Comparison of ENCODE assay signal across 17 cellular contexts in the genomic region with DNA sequence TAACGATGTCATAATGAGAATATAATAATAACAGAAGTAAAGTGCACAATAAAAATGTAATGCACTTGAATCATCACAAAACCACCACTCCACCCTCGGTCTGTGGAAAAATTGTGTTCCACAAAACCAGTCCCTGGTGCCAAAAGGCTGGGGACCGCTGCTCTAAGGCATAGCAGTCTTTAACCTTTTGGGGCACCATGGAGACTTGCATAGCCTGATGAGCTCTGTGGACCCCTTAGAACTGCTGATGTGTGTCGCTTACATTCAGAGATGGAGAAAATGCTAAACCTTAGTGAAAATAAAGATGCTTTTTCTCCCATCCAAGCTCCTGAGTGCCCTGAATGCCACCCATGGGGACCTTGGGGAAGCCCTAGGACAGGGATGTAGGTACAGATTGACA.
A peak's percentile ranks its signal among the peaks of the same experiment; 100 is the strongest.
DNase-seq lines count a peak whose midpoint lies in the region; ATAC-seq, FAIRE-seq and TF ChIP-seq lines count a peak whose summit lies in the region.
"Had no signal": no experiment of that assay in that cellular context is flagged by ENCODE, and none has a peak within 500 bp of the region (broad histone marks: within the 10 kb centered on the region; RNA-seq: fewer than 3 reads in every experiment).

No MANE protein-coding gene starts in this region.

- H3K27me3 ChIP-seq in K562 (ENCODE audit: control insufficient read depth in 2 of 2, insufficient read depth in 2 of 2, low read length in 2 of 2), result peaks cover 32 to 51% of the 10 kb centered on the region in 2 experiments
- H3K27me3 ChIP-seq in osteoblast (ENCODE audit: insufficient read depth, low read length), result peaks cover 8% of the 10 kb centered on the region

- no peak for TF ChIP-seq EP300 in K562 (IDR thresholded peaks at IDR 0.05; ENCODE audit: low read length)

- H2AFZ ChIP-seq in K562 (ENCODE audit: low read depth, low read length) (peak overlapping the region; percentile 98; the same call in 1 of the 2 replicates), osteoblast (ENCODE audit: low read length) (no peak overlapping the region)

- POLR2A ChIA-PET in K562 (lab: Yijun Ruan, JAX), result interaction anchor here (0.8 to 2.1 kb wide), 8 partner anchors 10 to 453 kb away, joined by 3 to 9 read pairs (median 4); no protein-coding TSS in a partner anchor

- DNase-seq in activated CD4-positive, CD25-positive, alpha-beta regulatory T cell treated with anti-CD3 and anti-CD28 coated beads, Interleukin-2, amount 50 U/mL, for 72 hours, result peak; percentile 17
- no peak for DNase-seq in activated CD4-positive, CD25-positive, alpha-beta regulatory T cell (lab: John Stamatoyannopoulos, UW)
- DNase-seq in K562 (ENCODE audit: extremely low read depth in 1 of 4, low spot score in 3 of 4) (no peak), osteoblast (ENCODE audit: insufficient read length, low spot score, missing footprints) (peak; percentile 61)
- no peak for DNase-seq in activated effector memory CD4-positive, alpha-beta T cell treated with Interleukin-2 at 50 U/mL for 16 hours
- DNase-seq: 8988T; CD4-positive, alpha-beta memory T cell; DMS153; DMS79; GDM1; HCEC 1CT had no signal

- CTCF ChIA-PET in K562 (lab: Yijun Ruan, JAX; ENCODE audit: low intra/inter-chr PET ratio), result interaction anchor here (0.7 to 1.2 kb wide), 2 partner anchors 237 to 482 kb away, joined by 3 to 4 read pairs; a partner anchor contains a TSS

- H3K27ac ChIP-seq in K562 (ENCODE audit: extremely low read depth, low read depth, low read length) (no peak overlapping the region), osteoblast (ENCODE audit: low read depth, low read length) (no peak overlapping the region)
- H3K27ac ChIP-seq: BLaER1, HL-60 had no signal

- TF ChIP-seq CTCF in K562 (IDR thresholded peaks at IDR 0.05 in 2 of 3, conservative IDR thresholded peaks at IDR 0.05 in 1 of 3; ENCODE audit: insufficient read depth in 2 of 3, low read depth in 1 of 3, low read length in 3 of 3), result no peak
- TF ChIP-seq CTCF in osteoblast (IDR thresholded peaks at IDR 0.05; ENCODE audit: extremely low read depth, low read depth, low read length), result no peak

- H3K79me2 ChIP-seq in K562 (ENCODE audit: control insufficient read depth, insufficient read depth, low read length) (no peaks in the 10 kb centered on the region), osteoblast (ENCODE audit: insufficient read depth, low read length) (no peaks in the 10 kb centered on the region)

- FAIRE-seq in K562 (lab: Jason Lieb, UNC), result no peak
- FAIRE-seq: GM12892, GM18507 had no signal

- ATAC-seq in K562 (no peak), GM21825 (IDR thresholded peaks at IDR 0.05; ENCODE audit: unreplicated experiment) (no peak), HG03439 (IDR thresholded peaks at IDR 0.05; ENCODE audit: unreplicated experiment) (no peak)

- in situ Hi-C loops in K562 (cut with MboI), result loop anchor here (5.0 kb wide), 1 partner anchor 449 kb away; a partner anchor contains a TSS

- intact Hi-C loops in K562 (cut with micrococcal nuclease), result loop anchor here (10.0 kb wide), 3 partner anchors 182 to 502 kb away; a partner anchor contains a TSS

- H3K4me1 ChIP-seq in K562 (replicated peaks in 1 of 2; ENCODE audit: control insufficient read depth in 2 of 2, insufficient read depth in 2 of 2, low read length in 2 of 2) (peaks cover 7 to 23% of the 10 kb centered on the region in 2 experiments; a peak in 4 of 5 replicates), osteoblast (ENCODE audit: insufficient read depth, low read length) (no peaks in the 10 kb centered on the region)

- H4K20me1 ChIP-seq in K562 (replicated peaks; ENCODE audit: control insufficient read depth, insufficient read depth, low read length) (no peaks in the 10 kb centered on the region), osteoblast (ENCODE audit: insufficient read depth, low read length) (no peaks in the 10 kb centered on the region)

- peak overlapping the region; percentile 72; the same call in 1 of the 2 replicates for H3K4me2 ChIP-seq in K562 (ENCODE audit: insufficient read depth, low read length)
- no peak overlapping the region for H3K4me2 ChIP-seq in osteoblast (ENCODE audit: insufficient read depth, low read length)
- H3K4me2 ChIP-seq: BLaER1 had no signal

- no peak overlapping the region for H3K9ac ChIP-seq in K562 (ENCODE audit: insufficient read depth in 1 of 2, low read depth in 2 of 2, low read length in 2 of 2)
- H3K9ac ChIP-seq: BLaER1 had no signal

- BruUV-seq in K562 (replicated peaks; lab: Mats Ljungman, UMichigan), result no TSS peak

- H3K36me3 ChIP-seq in K562 (ENCODE audit: control insufficient read depth, insufficient read depth, low read length), result no peaks in the 10 kb centered on the region
- no peaks in the 10 kb centered on the region for H3K36me3 ChIP-seq in osteoblast (ENCODE audit: insufficient read depth, low read length)
- H3K36me3 ChIP-seq: BLaER1 had no signal

- no peak for TF ChIP-seq POLR2A in K562 (conservative IDR thresholded peaks at IDR 0.05)

- no peak for TF ChIP-seq RAD21 in K562 (CRISPR knock-in tag; conservative IDR thresholded peaks at IDR 0.05 in 1 of 2, IDR thresholded peaks at IDR 0.05 in 1 of 2)

- WGBS in K562 (ENCODE audit: insufficient coverage, low coverage, missing lambda C conversion rate), result 12% methylated on average over 4 of the region's 4 CpGs

- H3K9me3 ChIP-seq in K562 (replicated peaks; ENCODE audit: control insufficient read depth, insufficient read depth, low read depth, low read length), result peaks cover 2% of the 10 kb centered on the region; the same call in 1 of the 2 replicates
- no peaks in the 10 kb centered on the region for H3K9me3 ChIP-seq in osteoblast (ENCODE audit: low read depth, low read length)
- H3K9me3 ChIP-seq: BLaER1 had no signal

- peaks cover 4% of the 10 kb centered on the region for H3K9me1 ChIP-seq in K562 (ENCODE audit: control insufficient read depth, insufficient read depth, low read length)

- H3K4me3 ChIP-seq in K562, result no peak overlapping the region
- H3K4me3 ChIP-seq in osteoblast (ENCODE audit: insufficient read depth, low read length), result no peak overlapping the region
- H3K4me3 ChIP-seq: BLaER1 had no signal

TF ChIP-seq in K562, 482 proteins besides CTCF, POLR2A, EP300 and RAD21 (continues in another document):
- TF ChIP-seq ZNF184 (CRISPR knock-in tag; IDR thresholded peaks at IDR 0.05) (0 out of 2 replicates have a peak, but pooled peaks have one; percentile 21), NCOA4 (IDR thresholded peaks at IDR 0.05; ENCODE audit: partially characterized antibody) (no peak), RAD51 (IDR thresholded peaks at IDR 0.05; ENCODE audit: borderline replicate concordance, low read depth) (no peak), HMGN3 (IDR thresholded peaks at IDR 0.05; ENCODE audit: borderline replicate concordance, extremely low read depth, insufficient read length, low read depth, low read length) (no peak), CAMTA2 (CRISPR knock-in tag; conservative IDR thresholded peaks at IDR 0.05) (no peak), ZBTB8A (IDR thresholded peaks at IDR 0.05; ENCODE audit: partially characterized antibody) (no peak), ZNF75A (CRISPR knock-in tag; IDR thresholded peaks at IDR 0.05) (no peak), ZNF165 (CRISPR knock-in tag; IDR thresholded peaks at IDR 0.05; ENCODE audit: borderline replicate concordance) (no peak), RFX7 (CRISPR knock-in tag; IDR thresholded peaks at IDR 0.05) (no peak)
- TF ChIP-seq, protein P1, sequence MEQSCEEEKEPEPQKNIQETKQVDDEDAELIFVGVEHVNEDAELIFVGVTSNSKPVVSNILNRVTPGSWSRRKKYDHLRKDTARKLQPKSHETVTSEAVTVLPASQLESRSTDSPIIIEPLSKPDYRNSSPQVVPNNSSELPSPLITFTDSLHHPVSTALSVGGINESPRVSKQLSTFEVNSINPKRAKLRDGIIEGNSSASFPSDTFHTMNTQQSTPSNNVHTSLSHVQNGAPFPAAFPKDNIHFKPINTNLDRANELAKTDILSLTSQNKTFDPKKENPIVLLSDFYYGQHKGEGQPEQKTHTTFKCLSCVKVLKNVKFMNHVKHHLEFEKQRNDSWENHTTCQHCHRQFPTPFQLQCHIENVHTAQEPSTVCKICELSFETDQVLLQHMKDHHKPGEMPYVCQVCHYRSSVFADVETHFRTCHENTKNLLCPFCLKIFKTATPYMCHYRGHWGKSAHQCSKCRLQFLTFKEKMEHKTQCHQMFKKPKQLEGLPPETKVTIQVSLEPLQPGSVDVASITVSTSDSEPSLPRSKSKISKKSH (CRISPR knock-in tag; IDR thresholded peaks at IDR 0.05), result no peak
- TF ChIP-seq, protein P2, sequence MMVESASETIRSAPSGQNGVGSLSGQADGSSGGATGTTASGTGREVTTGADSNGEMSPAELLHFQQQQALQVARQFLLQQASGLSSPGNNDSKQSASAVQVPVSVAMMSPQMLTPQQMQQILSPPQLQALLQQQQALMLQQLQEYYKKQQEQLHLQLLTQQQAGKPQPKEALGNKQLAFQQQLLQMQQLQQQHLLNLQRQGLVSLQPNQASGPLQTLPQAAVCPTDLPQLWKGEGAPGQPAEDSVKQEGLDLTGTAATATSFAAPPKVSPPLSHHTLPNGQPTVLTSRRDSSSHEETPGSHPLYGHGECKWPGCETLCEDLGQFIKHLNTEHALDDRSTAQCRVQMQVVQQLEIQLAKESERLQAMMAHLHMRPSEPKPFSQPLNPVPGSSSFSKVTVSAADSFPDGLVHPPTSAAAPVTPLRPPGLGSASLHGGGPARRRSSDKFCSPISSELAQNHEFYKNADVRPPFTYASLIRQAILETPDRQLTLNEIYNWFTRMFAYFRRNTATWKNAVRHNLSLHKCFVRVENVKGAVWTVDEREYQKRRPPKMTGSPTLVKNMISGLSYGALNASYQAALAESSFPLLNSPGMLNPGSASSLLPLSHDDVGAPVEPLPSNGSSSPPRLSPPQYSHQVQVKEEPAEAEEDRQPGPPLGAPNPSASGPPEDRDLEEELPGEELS (CRISPR knock-in tag; IDR thresholded peaks at IDR 0.05; ENCODE audit: borderline replicate concordance), result no peak
- TF ChIP-seq, protein P3, sequence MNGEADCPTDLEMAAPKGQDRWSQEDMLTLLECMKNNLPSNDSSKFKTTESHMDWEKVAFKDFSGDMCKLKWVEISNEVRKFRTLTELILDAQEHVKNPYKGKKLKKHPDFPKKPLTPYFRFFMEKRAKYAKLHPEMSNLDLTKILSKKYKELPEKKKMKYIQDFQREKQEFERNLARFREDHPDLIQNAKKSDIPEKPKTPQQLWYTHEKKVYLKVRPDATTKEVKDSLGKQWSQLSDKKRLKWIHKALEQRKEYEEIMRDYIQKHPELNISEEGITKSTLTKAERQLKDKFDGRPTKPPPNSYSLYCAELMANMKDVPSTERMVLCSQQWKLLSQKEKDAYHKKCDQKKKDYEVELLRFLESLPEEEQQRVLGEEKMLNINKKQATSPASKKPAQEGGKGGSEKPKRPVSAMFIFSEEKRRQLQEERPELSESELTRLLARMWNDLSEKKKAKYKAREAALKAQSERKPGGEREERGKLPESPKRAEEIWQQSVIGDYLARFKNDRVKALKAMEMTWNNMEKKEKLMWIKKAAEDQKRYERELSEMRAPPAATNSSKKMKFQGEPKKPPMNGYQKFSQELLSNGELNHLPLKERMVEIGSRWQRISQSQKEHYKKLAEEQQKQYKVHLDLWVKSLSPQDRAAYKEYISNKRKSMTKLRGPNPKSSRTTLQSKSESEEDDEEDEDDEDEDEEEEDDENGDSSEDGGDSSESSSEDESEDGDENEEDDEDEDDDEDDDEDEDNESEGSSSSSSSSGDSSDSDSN (IDR thresholded peaks at IDR 0.05; ENCODE audit: borderline replicate concordance in 1 of 2, low read depth in 2 of 2, low read length in 2 of 2), result no peak

Comparison
In these comparisons a context has a peak if more than half of its experiments do, and no peak if none do; other contexts are left out.
1. DNase-seq: peak in activated CD4-positive, CD25-positive, alpha-beta regulatory T cell treated with anti-CD3 and anti-CD28 coated beads, Interleukin-2, amount 50 U/mL, for 72 hours (single experiment) and osteoblast (single experiment); none in activated CD4-positive, CD25-positive, alpha-beta regulatory T cell (0 of 4), K562 (0 of 4) and activated effector memory CD4-positive, alpha-beta T cell treated with Interleukin-2 at 50 U/mL for 16 hours (single experiment).